1 cellular context compared by ENCODE assay signal in the genomic region with DNA sequence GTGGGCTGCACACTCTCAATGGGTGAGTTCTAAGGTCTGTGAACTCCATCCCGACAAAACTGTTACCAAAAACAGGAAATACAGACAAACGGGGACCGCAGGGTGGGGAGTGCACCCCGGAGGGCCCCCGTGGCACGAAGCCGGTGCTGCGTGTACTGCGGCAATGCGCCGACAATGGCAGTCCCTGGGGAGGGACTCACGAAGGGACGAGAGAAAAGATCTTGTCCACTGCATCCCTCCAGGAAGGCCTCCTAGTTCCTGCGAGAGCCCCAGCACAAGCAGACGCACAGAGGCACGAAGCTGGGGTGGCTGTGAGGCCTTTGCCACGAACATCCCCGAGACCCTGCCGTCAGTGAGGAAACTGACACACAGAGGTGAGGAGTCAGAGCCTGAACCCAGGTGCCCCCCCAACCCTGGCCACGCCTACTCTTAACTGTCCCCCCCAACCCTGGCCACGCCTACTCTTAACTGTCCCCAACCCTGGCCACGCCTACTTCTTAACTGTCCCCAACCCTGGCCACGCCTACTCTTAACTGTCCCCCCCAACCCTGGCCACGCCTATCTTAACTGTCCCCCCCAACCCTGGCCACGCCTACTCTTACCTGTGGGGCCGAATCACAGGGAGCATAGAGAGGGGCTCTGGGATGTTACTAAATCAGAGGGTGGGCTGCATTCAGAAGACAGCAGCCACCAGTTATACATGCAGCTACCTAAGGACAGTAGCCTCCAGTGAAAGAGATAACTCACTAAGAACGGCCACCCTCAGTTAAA.
TF ChIP-seq lines count a peak whose summit lies in the region.

No MANE protein-coding gene starts in this region.

TF ChIP-seq in WTC11, 78 proteins besides CTCF, POLR2A, EP300 and RAD21 (continued from another document):
- no peak for TF ChIP-seq ZNF671 (CRISPR knock-in tag; IDR thresholded peaks at IDR 0.05)
- TF ChIP-seq TP53 (CRISPR knock-in tag; IDR thresholded peaks at IDR 0.05), result no peak
- no peak for TF ChIP-seq CBFB (CRISPR knock-in tag; IDR thresholded peaks at IDR 0.05; ENCODE audit: low read depth)
- TF ChIP-seq, protein P1, sequence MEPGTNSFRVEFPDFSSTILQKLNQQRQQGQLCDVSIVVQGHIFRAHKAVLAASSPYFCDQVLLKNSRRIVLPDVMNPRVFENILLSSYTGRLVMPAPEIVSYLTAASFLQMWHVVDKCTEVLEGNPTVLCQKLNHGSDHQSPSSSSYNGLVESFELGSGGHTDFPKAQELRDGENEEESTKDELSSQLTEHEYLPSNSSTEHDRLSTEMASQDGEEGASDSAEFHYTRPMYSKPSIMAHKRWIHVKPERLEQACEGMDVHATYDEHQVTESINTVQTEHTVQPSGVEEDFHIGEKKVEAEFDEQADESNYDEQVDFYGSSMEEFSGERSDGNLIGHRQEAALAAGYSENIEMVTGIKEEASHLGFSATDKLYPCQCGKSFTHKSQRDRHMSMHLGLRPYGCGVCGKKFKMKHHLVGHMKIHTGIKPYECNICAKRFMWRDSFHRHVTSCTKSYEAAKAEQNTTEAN (CRISPR knock-in tag; IDR thresholded peaks at IDR 0.05), result no peak
- no peak for TF ChIP-seq SMAD4 (CRISPR knock-in tag; IDR thresholded peaks at IDR 0.05)
- no peak for TF ChIP-seq ATF1 (CRISPR knock-in tag; IDR thresholded peaks at IDR 0.05)
- no peak for TF ChIP-seq GABPB1 (CRISPR knock-in tag; IDR thresholded peaks at IDR 0.05)
- no peak for TF ChIP-seq KAT7 (CRISPR knock-in tag; IDR thresholded peaks at IDR 0.05; ENCODE audit: borderline replicate concordance)
- TF ChIP-seq PRRX2 (CRISPR knock-in tag; IDR thresholded peaks at IDR 0.05), result no peak
- no peak for TF ChIP-seq EMX1 (CRISPR knock-in tag; IDR thresholded peaks at IDR 0.05)
